Comparison of ENCODE assay signal across 15 cellular contexts in genomic region chr5:102858808-102859207, GRCh38.
DNase-seq lines count a peak whose midpoint lies in the region; ATAC-seq and TF ChIP-seq lines count a peak whose summit lies in the region.
"Had no signal": no experiment of that assay in that cellular context is flagged by ENCODE, and none has a peak within 500 bp of the region (broad histone marks: within the 10 kb centered on the region; RNA-seq: fewer than 3 reads in every experiment).

No MANE protein-coding gene starts in this region.

- no peak for ATAC-seq in T-helper 17 cell
- ATAC-seq: HepG2 had no signal

- H3K4me3 ChIP-seq in AG10803 (ENCODE audit: low read length), result no peak overlapping the region
- H3K4me3 ChIP-seq: HAP-1 had no signal

- no peaks in the 10 kb centered on the region for H3K36me3 Mint-ChIP-seq in T-helper 17 cell (ENCODE audit: low read depth)

- H3K4me3 Mint-ChIP-seq in T-helper 17 cell, result no peak overlapping the region
- H3K4me3 Mint-ChIP-seq: activated naive CD4-positive, alpha-beta T cell treated with anti-CD3 and anti-CD28 coated beads for 36 hours had no signal

- no peaks in the 10 kb centered on the region for H3K9me3 ChIP-seq in T-helper 17 cell (ENCODE audit: control insufficient read depth, low read length, poor library complexity, severe bottlenecking)
- H3K9me3 ChIP-seq: HAP-1 had no signal

- H3K27ac Mint-ChIP-seq in T-helper 17 cell, result no peak overlapping the region
- H3K27ac Mint-ChIP-seq: activated naive CD4-positive, alpha-beta T cell treated with anti-CD3 and anti-CD28 coated beads for 36 hours had no signal

- peaks cover 4% of the 10 kb centered on the region for H3K4me1 Mint-ChIP-seq in T-helper 17 cell

- H3K27me3 Mint-ChIP-seq in T-helper 17 cell, result peaks cover 9% of the 10 kb centered on the region

- no peak for TF ChIP-seq CTCF in AG10803 (conservative IDR thresholded peaks at IDR 0.05; ENCODE audit: low read length)

- peak; percentile 56 for DNase-seq in AG10803 (ENCODE audit: low read depth)
- peak; percentile 86 for DNase-seq in HCEC 1CT
- DNase-seq in astrocyte of the hippocampus (ENCODE audit: low read depth, low spot score), result peak; percentile 9
- DNase-seq in iris pigment epithelial cell (ENCODE audit: low read depth), result peak; percentile 68
- DNase-seq in NCI-H748 treated with DMSO at 0.1 percent for 48 hours (lab: John Stamatoyannopoulos, UW), result no peak
- no peak for DNase-seq in NCI-H2171 treated with DMSO at 0.1 percent for 48 hours (lab: John Stamatoyannopoulos, UW)
- no peak for DNase-seq in T-helper 17 cell
- DNase-seq in NCI-H1417 treated with DMSO at 0.1 percent for 48 hours (lab: John Stamatoyannopoulos, UW), result no peak
- DNase-seq: activated naive CD4-positive, alpha-beta T cell treated with anti-CD3 and anti-CD28 coated beads for 36 hours; NCI-H1105 treated with DMSO at 0.1 percent for 48 hours; NCI-H524; RPMI8226; T-helper 9 cell had no signal

Comparison
In these comparisons a context has a peak if more than half of its experiments do, and no peak if none do; other contexts are left out.
1. DNase-seq: peak in AG10803 (single experiment), HCEC 1CT (single experiment), astrocyte of the hippocampus (single experiment) and iris pigment epithelial cell (single experiment); none in NCI-H748 treated with DMSO at 0.1 percent for 48 hours (single experiment), NCI-H2171 treated with DMSO at 0.1 percent for 48 hours (single experiment), T-helper 17 cell (0 of 3) and NCI-H1417 treated with DMSO at 0.1 percent for 48 hours (single experiment).